ENCODE assay signal across 20 cellular contexts in genomic region chr2:238100821-238101771, GRCh38. TPM values are rescaled to one million over a fixed set of nuclear protein-coding genes. Genes with fewer than 3 reads are reported as not detected.
DNase-seq lines count a peak whose midpoint lies in the region; ATAC-seq and TF ChIP-seq lines count a peak whose summit lies in the region.
"Had no signal": no experiment of that assay in that cellular context is flagged by ENCODE, and none has a peak within 500 bp of the region (broad histone marks: within the 10 kb centered on the region; RNA-seq: fewer than 3 reads in every experiment).

No MANE protein-coding gene starts in this region.

- intact Hi-C loops in upper lobe of right lung (cut with DNase I): no loop called here

- TF ChIP-seq CTCF in upper lobe of right lung (IDR thresholded peaks at IDR 0.05): no peak

- H3K36me3 Mint-ChIP-seq in activated naive CD8-positive, alpha-beta T cell treated with anti-CD3 and anti-CD28 coated beads, Interleukin-2, amount 10 ng/mL, durations not matched to agents 7 days and 5 days: no peaks in the 10 kb centered on the region
- peaks cover 12% of the 10 kb centered on the region for H3K36me3 Mint-ChIP-seq in activated naive CD8-positive, alpha-beta T cell treated with anti-CD3 and anti-CD28 coated beads for 36 hours
- H3K36me3 Mint-ChIP-seq: CD4-positive, alpha-beta memory T cell had no signal

- POLR2A ChIA-PET in activated naive CD8-positive, alpha-beta T cell treated with anti-CD3 and anti-CD28 coated beads, Interleukin-2, amount 10 ng/mL, durations not matched to agents 7 days and 5 days (lab: Charles Lee): no interaction called here

- ATAC-seq in activated naive CD8-positive, alpha-beta T cell treated with anti-CD3 and anti-CD28 coated beads, Interleukin-2, amount 10 ng/mL, durations not matched to agents 7 days and 5 days (ENCODE audit: low read depth): no peak
- ATAC-seq in upper lobe of right lung (no peak), HG03442 (IDR thresholded peaks at IDR 0.05; ENCODE audit: unreplicated experiment) (no peak)
- ATAC-seq: gastroesophageal sphincter; left ventricle myocardium superior; stimulated activated effector memory CD8-positive, alpha-beta T cell treated with anti-CD3 and anti-CD28 coated beads, Interleukin-12 subunit alpha, Interleukin-12 subunit beta, amount 100 ng/mL, for 72 hours had no signal

- H3K27me3 ChIP-seq in upper lobe of right lung: no peaks in the 10 kb centered on the region
- H3K27me3 ChIP-seq: gastroesophageal sphincter had no signal

- no peaks in the 10 kb centered on the region for H3K9me3 ChIP-seq in upper lobe of right lung
- H3K9me3 ChIP-seq: gastroesophageal sphincter had no signal

- no peaks in the 10 kb centered on the region for H3K27me3 Mint-ChIP-seq in activated naive CD8-positive, alpha-beta T cell treated with anti-CD3 and anti-CD28 coated beads, Interleukin-2, amount 10 ng/mL, durations not matched to agents 7 days and 5 days
- no peaks in the 10 kb centered on the region for H3K27me3 Mint-ChIP-seq in activated naive CD8-positive, alpha-beta T cell treated with anti-CD3 and anti-CD28 coated beads for 36 hours
- H3K27me3 Mint-ChIP-seq: CD4-positive, alpha-beta memory T cell had no signal

- no peaks in the 10 kb centered on the region for H3K9me3 Mint-ChIP-seq in activated naive CD8-positive, alpha-beta T cell treated with anti-CD3 and anti-CD28 coated beads, Interleukin-2, amount 10 ng/mL, durations not matched to agents 7 days and 5 days
- no peaks in the 10 kb centered on the region for H3K9me3 Mint-ChIP-seq in activated naive CD8-positive, alpha-beta T cell treated with anti-CD3 and anti-CD28 coated beads for 36 hours
- H3K9me3 Mint-ChIP-seq: activated T-cell treated with anti-CD3 and anti-CD28 coated beads, Interleukin-2, amount 50 U/mL, for 72 hours; CD4-positive, alpha-beta memory T cell; stimulated activated effector memory CD8-positive, alpha-beta T cell treated with anti-CD3 and anti-CD28 coated beads, Interleukin-12 subunit alpha, Interleukin-12 subunit beta, amount 100 ng/mL, for 72 hours had no signal

- peak; percentile 24 for DNase-seq in activated naive CD8-positive, alpha-beta T cell treated with anti-CD3 and anti-CD28 coated beads, Interleukin-2, amount 10 ng/mL, durations not matched to agents 7 days and 5 days
- no peak for DNase-seq in activated naive CD8-positive, alpha-beta T cell treated with anti-CD3 and anti-CD28 coated beads for 36 hours
- peak; percentile 11 for DNase-seq in activated CD8-positive, alpha-beta memory T cell treated with anti-CD3 and anti-CD28 coated beads, Interleukin-2, amount 50 U/mL, for 4 hours
- peak; percentile 74 for DNase-seq in mesenteric fat pad (ENCODE audit: low spot score)
- DNase-seq in upper lobe of right lung: peak; percentile 57
- no peak for DNase-seq in NCI-H2081 treated with DMSO at 0.1 percent for 48 hours (lab: John Stamatoyannopoulos, UW)
- no peak for DNase-seq in stimulated activated CD4-positive, alpha-beta T cell treated with anti-CD3 and anti-CD28 coated beads, Interleukin-4, amount 100 ng/mL, for 4 hours
- DNase-seq: activated CD4-positive, alpha-beta T cell treated with anti-CD3 and anti-CD28 coated beads, Interleukin-2, amount 50 U/mL, for 1 hour; activated T-cell treated with anti-CD3 and anti-CD28 coated beads, Interleukin-2, amount 50 U/mL, for 72 hours; CD4-positive, alpha-beta memory T cell; GOT3; left ventricle myocardium superior; NCI-H1417 treated with DMSO at 0.1 percent for 48 hours; NCI-H446; SW 1271; trophoblast cell had no signal

- H3K27ac ChIP-seq in upper lobe of right lung: no peak overlapping the region

- H3K4me3 Mint-ChIP-seq in activated naive CD8-positive, alpha-beta T cell treated with anti-CD3 and anti-CD28 coated beads, Interleukin-2, amount 10 ng/mL, durations not matched to agents 7 days and 5 days: no peak overlapping the region
- H3K4me3 Mint-ChIP-seq in activated naive CD8-positive, alpha-beta T cell treated with anti-CD3 and anti-CD28 coated beads for 36 hours: no peak overlapping the region
- H3K4me3 Mint-ChIP-seq: activated T-cell treated with anti-CD3 and anti-CD28 coated beads, Interleukin-2, amount 50 U/mL, for 72 hours; CD4-positive, alpha-beta memory T cell; stimulated activated effector memory CD8-positive, alpha-beta T cell treated with anti-CD3 and anti-CD28 coated beads, Interleukin-12 subunit alpha, Interleukin-12 subunit beta, amount 100 ng/mL, for 72 hours had no signal

- H3K4me1 ChIP-seq in upper lobe of right lung: no peaks in the 10 kb centered on the region
- H3K4me1 ChIP-seq: gastroesophageal sphincter had no signal

- no peak overlapping the region for H3K4me3 ChIP-seq in upper lobe of right lung
- H3K4me3 ChIP-seq: gastroesophageal sphincter had no signal

- peaks cover 2% of the 10 kb centered on the region for H3K4me1 Mint-ChIP-seq in activated naive CD8-positive, alpha-beta T cell treated with anti-CD3 and anti-CD28 coated beads, Interleukin-2, amount 10 ng/mL, durations not matched to agents 7 days and 5 days
- H3K4me1 Mint-ChIP-seq in activated naive CD8-positive, alpha-beta T cell treated with anti-CD3 and anti-CD28 coated beads for 36 hours: no peaks in the 10 kb centered on the region
- H3K4me1 Mint-ChIP-seq: CD4-positive, alpha-beta memory T cell; stimulated activated effector memory CD8-positive, alpha-beta T cell treated with anti-CD3 and anti-CD28 coated beads, Interleukin-12 subunit alpha, Interleukin-12 subunit beta, amount 100 ng/mL, for 72 hours had no signal

- H3K36me3 ChIP-seq in upper lobe of right lung: no peaks in the 10 kb centered on the region
- H3K36me3 ChIP-seq: gastroesophageal sphincter had no signal

- H3K27ac Mint-ChIP-seq in activated naive CD8-positive, alpha-beta T cell treated with anti-CD3 and anti-CD28 coated beads, Interleukin-2, amount 10 ng/mL, durations not matched to agents 7 days and 5 days: no peak overlapping the region
- H3K27ac Mint-ChIP-seq in activated naive CD8-positive, alpha-beta T cell treated with anti-CD3 and anti-CD28 coated beads for 36 hours: no peak overlapping the region
- H3K27ac Mint-ChIP-seq: activated T-cell treated with anti-CD3 and anti-CD28 coated beads, Interleukin-2, amount 50 U/mL, for 72 hours; stimulated activated effector memory CD8-positive, alpha-beta T cell treated with anti-CD3 and anti-CD28 coated beads, Interleukin-12 subunit alpha, Interleukin-12 subunit beta, amount 100 ng/mL, for 72 hours had no signal

RNA-seq across cellular contexts. Expression of gene ESPNL, which starts 1.0 kb away (rescaled TPM):
- total RNA-seq in activated naive CD8-positive, alpha-beta T cell treated with anti-CD3 and anti-CD28 coated beads, Interleukin-2, amount 10 ng/mL, durations not matched to agents 7 days and 5 days: under 1 TPM; 0.09 to 0.11 TPM
- total RNA-seq in activated naive CD8-positive, alpha-beta T cell treated with anti-CD3 and anti-CD28 coated beads for 36 hours: not detected
- total RNA-seq in mesenteric fat pad: 0.48 TPM
- total RNA-seq in upper lobe of right lung: 0.35 TPM
- total RNA-seq: left ventricle myocardium superior had no signal

RNA-seq across cellular contexts. Expression of gene KLHL30, which starts 37.4 kb away (rescaled TPM):
- total RNA-seq in activated naive CD8-positive, alpha-beta T cell treated with anti-CD3 and anti-CD28 coated beads, Interleukin-2, amount 10 ng/mL, durations not matched to agents 7 days and 5 days: not detected
- total RNA-seq in activated naive CD8-positive, alpha-beta T cell treated with anti-CD3 and anti-CD28 coated beads for 36 hours: not detected
- total RNA-seq in mesenteric fat pad (4.4 TPM), upper lobe of right lung (0.90 TPM)
- total RNA-seq: activated T-cell treated with anti-CD3 and anti-CD28 coated beads, Interleukin-2, amount 50 U/mL, for 72 hours; CD4-positive, alpha-beta memory T cell; RPMI7951 had no signal

RNA-seq across cellular contexts. Expression of gene SCLY, which starts 40.3 kb away (rescaled TPM):
- 10 to 100 TPM; 27.8 to 30.6 TPM for total RNA-seq in activated naive CD8-positive, alpha-beta T cell treated with anti-CD3 and anti-CD28 coated beads, Interleukin-2, amount 10 ng/mL, durations not matched to agents 7 days and 5 days
- 10 to 100 TPM; 71.6 to 72.9 TPM for total RNA-seq in activated naive CD8-positive, alpha-beta T cell treated with anti-CD3 and anti-CD28 coated beads for 36 hours
- total RNA-seq in mesenteric fat pad (13.6 TPM), upper lobe of right lung (13.0 TPM)

RNA-seq across cellular contexts. Expression of gene ERFE, which starts 57.7 kb away (rescaled TPM):
- under 1 TPM in 1 of 2 experiments, not detected in 1; 0.42 TPM for total RNA-seq in activated naive CD8-positive, alpha-beta T cell treated with anti-CD3 and anti-CD28 coated beads, Interleukin-2, amount 10 ng/mL, durations not matched to agents 7 days and 5 days
- under 1 TPM; 0.27 to 0.34 TPM for total RNA-seq in activated naive CD8-positive, alpha-beta T cell treated with anti-CD3 and anti-CD28 coated beads for 36 hours
- total RNA-seq in mesenteric fat pad (1.5 TPM), upper lobe of right lung (not detected)
- total RNA-seq: CD4-positive, alpha-beta memory T cell; left ventricle myocardium superior had no signal

Comparison
In these comparisons a context has a peak if more than half of its experiments do, and no peak if none do; other contexts are left out.
1. DNase-seq: peak in activated naive CD8-positive, alpha-beta T cell treated with anti-CD3 and anti-CD28 coated beads, Interleukin-2, amount 10 ng/mL, durations not matched to agents 7 days and 5 days (single experiment), activated CD8-positive, alpha-beta memory T cell treated with anti-CD3 and anti-CD28 coated beads, Interleukin-2, amount 50 U/mL, for 4 hours (single experiment), mesenteric fat pad (single experiment) and upper lobe of right lung (single experiment); none in activated naive CD8-positive, alpha-beta T cell treated with anti-CD3 and anti-CD28 coated beads for 36 hours (single experiment), NCI-H2081 treated with DMSO at 0.1 percent for 48 hours (single experiment) and stimulated activated CD4-positive, alpha-beta T cell treated with anti-CD3 and anti-CD28 coated beads, Interleukin-4, amount 100 ng/mL, for 4 hours (0 of 2).